10 cellular contexts compared by ENCODE assay signal in the genomic region with DNA sequence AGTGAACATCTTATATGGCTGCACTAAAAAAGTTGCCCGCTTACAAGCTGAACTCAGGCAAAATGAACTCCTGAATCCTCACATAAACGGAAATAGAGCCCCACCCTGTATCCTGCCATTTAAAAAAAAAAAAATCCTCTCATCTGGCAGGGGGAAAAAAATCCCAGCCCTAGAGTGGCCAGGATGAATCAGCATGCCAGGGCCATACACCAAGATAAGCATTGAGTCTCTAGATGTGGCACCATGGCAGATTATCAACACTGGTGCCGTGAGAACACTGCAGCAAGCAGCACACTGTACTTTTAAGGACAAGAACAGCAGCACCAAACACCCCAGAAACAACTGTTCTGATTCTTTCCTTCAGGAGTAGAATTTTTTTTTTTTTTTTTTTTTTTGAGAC.
A peak's percentile ranks its signal among the peaks of the same experiment; 100 is the strongest.
DNase-seq lines count a peak whose midpoint lies in the region; ATAC-seq, FAIRE-seq and TF ChIP-seq lines count a peak whose summit lies in the region.
"Had no signal": no experiment of that assay in that cellular context is flagged by ENCODE, and none has a peak within 500 bp of the region (broad histone marks: within the 10 kb centered on the region; RNA-seq: fewer than 3 reads in every experiment).

No MANE protein-coding gene starts in this region.

- TF ChIP-seq POLR2A in A549 (IDR thresholded peaks at IDR 0.05; ENCODE audit: low read length), result no peak

- H2AFZ ChIP-seq in Karpas-422 (ENCODE audit: low read length), result no peak overlapping the region
- H2AFZ ChIP-seq in MM.1S (ENCODE audit: low read length), result no peak overlapping the region

- 20% methylated on average over 3 of the region's 3 CpGs for WGBS in A549 (ENCODE audit: missing lambda C conversion rate)

- TF ChIP-seq CTCF in A549 (IDR thresholded peaks at IDR 0.05), result no peak
- no peak for TF ChIP-seq CTCF in lower lobe of right lung (IDR thresholded peaks at IDR 0.05)
- no peak for TF ChIP-seq CTCF in MM.1S (IDR thresholded peaks at IDR 0.05; ENCODE audit: low read length)

- TF ChIP-seq EP300 in A549 (IDR thresholded peaks at IDR 0.05), result no peak

- DNase-seq in A549 (ENCODE audit: low read depth in 1 of 2, low spot score in 1 of 2), result peak; percentile 35 to 78
- peak; percentile 40 for DNase-seq in Karpas-422
- peak; percentile 88 for DNase-seq in astrocyte of the hippocampus (ENCODE audit: low read depth, low spot score)
- no peak for DNase-seq in lower lobe of right lung
- DNase-seq in globus pallidus (ENCODE audit: low spot score), result no peak
- DNase-seq in putamen (ENCODE audit: low spot score), result no peak
- no peak for DNase-seq in MM.1S
- DNase-seq: DMS79 had no signal

- intact Hi-C loops in lower lobe of right lung (cut with DNase I), result no loop called here

- POLR2A ChIA-PET in A549 (lab: Yijun Ruan, JAX), result interaction anchor here (0.6 kb wide), 2 partner anchors 50 to 215 kb away, joined by 3 to 4 read pairs; no protein-coding TSS in a partner anchor

- H4K20me1 ChIP-seq in Karpas-422 (ENCODE audit: insufficient read depth, low read depth, low read length) (peaks cover 6% of the 10 kb centered on the region), MM.1S (ENCODE audit: insufficient read depth, low read length) (no peaks in the 10 kb centered on the region)

- peak; percentile 10 to 42; a peak in 3 of 6 replicates for ATAC-seq in A549
- peak in 1 of 2 donors; percentile 34 for ATAC-seq in lower lobe of right lung
- ATAC-seq in HG02970 (IDR thresholded peaks at IDR 0.05; ENCODE audit: low FRiP score, unreplicated experiment), result no peak

- H3K4me3 ChIP-seq in A549, result no peak overlapping the region
- no peak overlapping the region for H3K4me3 ChIP-seq in Karpas-422 (ENCODE audit: low read length)
- H3K4me3 ChIP-seq in lower lobe of right lung, result no peak overlapping the region
- H3K4me3 ChIP-seq in MM.1S (ENCODE audit: low read length), result no peak overlapping the region
- H3K4me3 ChIP-seq: HAP-1 had no signal

- peak overlapping the region; percentile 79 to 86 for H3K27ac ChIP-seq in A549
- peak overlapping the region; percentile 33 for H3K27ac ChIP-seq in Karpas-422 (ENCODE audit: low read length)
- H3K27ac ChIP-seq in lower lobe of right lung, result peak overlapping the region; percentile 68
- no peak overlapping the region for H3K27ac ChIP-seq in MM.1S (ENCODE audit: low read length)

- H3K79me2 ChIP-seq in Karpas-422 (ENCODE audit: low read length) (peaks cover 94% of the 10 kb centered on the region), MM.1S (ENCODE audit: low read length) (peaks cover 72% of the 10 kb centered on the region)

- H3K4me2 ChIP-seq in A549 (peak overlapping the region; percentile 73), Karpas-422 (ENCODE audit: low read depth, low read length, poor library complexity, severe bottlenecking) (no peak overlapping the region), MM.1S (ENCODE audit: low read depth, low read length) (no peak overlapping the region)

- H3K9me2 ChIP-seq in Karpas-422 (replicated peaks; ENCODE audit: insufficient read depth, low read length) (no peaks in the 10 kb centered on the region), MM.1S (replicated peaks; ENCODE audit: insufficient read depth, low read length) (no peaks in the 10 kb centered on the region)

- no peak overlapping the region for H3K9ac ChIP-seq in Karpas-422 (ENCODE audit: low read length)
- no peak overlapping the region for H3K9ac ChIP-seq in MM.1S (ENCODE audit: low read length)

- H3F3A ChIP-seq in MM.1S (ENCODE audit: insufficient read depth, low read length), result no peaks in the 10 kb centered on the region

- H3K4me1 ChIP-seq in A549 (peaks cover 96% of the 10 kb centered on the region), Karpas-422 (ENCODE audit: low read length) (peaks cover 67% of the 10 kb centered on the region), lower lobe of right lung (peaks cover 96% of the 10 kb centered on the region), MM.1S (ENCODE audit: low read length) (peaks cover 13% of the 10 kb centered on the region; the same call in 1 of the 2 replicates)

- H3K27me3 ChIP-seq in Karpas-422 (ENCODE audit: low read length) (no peaks in the 10 kb centered on the region), lower lobe of right lung (ENCODE audit: low read depth) (no peaks in the 10 kb centered on the region), MM.1S (replicated peaks; ENCODE audit: insufficient read depth, low read length) (no peaks in the 10 kb centered on the region)

- TF ChIP-seq RAD21 in A549 (conservative IDR thresholded peaks at IDR 0.05 in 1 of 2, IDR thresholded peaks at IDR 0.05 in 1 of 2), result no peak

- no peak for FAIRE-seq in A549 (lab: Jason Lieb, UNC)

- CTCF ChIA-PET in A549 (lab: Yijun Ruan, JAX), result interaction anchor here (1.2 to 11.7 kb wide), 2 partner anchors 15 to 17 kb away, joined by 3 to 112 read pairs; no protein-coding TSS in a partner anchor

- H3K36me3 ChIP-seq in Karpas-422 (ENCODE audit: insufficient read depth, low read length) (no peaks in the 10 kb centered on the region), lower lobe of right lung (no peaks in the 10 kb centered on the region), MM.1S (replicated peaks; ENCODE audit: insufficient read depth, low read length) (no peaks in the 10 kb centered on the region)
- H3K36me3 ChIP-seq: HAP-1 had no signal

- H3K9me3 ChIP-seq in A549 (no peaks in the 10 kb centered on the region), Karpas-422 (ENCODE audit: low read length) (no peaks in the 10 kb centered on the region), lower lobe of right lung (no peaks in the 10 kb centered on the region), MM.1S (replicated peaks; ENCODE audit: insufficient read depth, low read length) (no peaks in the 10 kb centered on the region)
- H3K9me3 ChIP-seq: HAP-1 had no signal

TF ChIP-seq in A549, 52 proteins besides CTCF, POLR2A, EP300 and RAD21 (continues in another document):
- TF ChIP-seq ESRRA (IDR thresholded peaks at IDR 0.05; ENCODE audit: borderline replicate concordance, low read length) (no peak), NR3C1 (IDR thresholded peaks at IDR 0.05) (no peak), HOXA7 (CRISPR knock-in tag; IDR thresholded peaks at IDR 0.05) (no peak), MYC (IDR thresholded peaks at IDR 0.05; ENCODE audit: borderline replicate concordance, low read length) (0 out of 2 replicates have a peak, but pooled peaks have one; percentile 45), NFE2L2 (conservative IDR thresholded peaks at IDR 0.05; ENCODE audit: low read length) (no peak), ZSCAN20 (CRISPR knock-in tag; IDR thresholded peaks at IDR 0.05) (no peak), RFX5 (IDR thresholded peaks at IDR 0.05) (no peak), JUNB (IDR thresholded peaks at IDR 0.05) (no peak), JUN (IDR thresholded peaks at IDR 0.05) (0 out of 5 replicates have a peak, but pooled peaks of 1 of the 2 experiments have one; percentile 40), HEYL (CRISPR knock-in tag; IDR thresholded peaks at IDR 0.05) (no peak), CHD4 (IDR thresholded peaks at IDR 0.05; ENCODE audit: borderline replicate concordance) (no peak), TP53 (CRISPR knock-in tag; IDR thresholded peaks at IDR 0.05) (no peak), CEBPB (IDR thresholded peaks at IDR 0.05) (no peak), RARB (CRISPR knock-in tag; IDR thresholded peaks at IDR 0.05) (no peak), MAFK (IDR thresholded peaks at IDR 0.05; ENCODE audit: partially characterized antibody) (peak; percentile 47), BHLHE40 (IDR thresholded peaks at IDR 0.05; ENCODE audit: low read depth, low read length) (no peak), FOSL2 (IDR thresholded peaks at IDR 0.05) (no peak), FOSL2 (CRISPR knock-in tag; IDR thresholded peaks at IDR 0.05) (peak; percentile 56), SREBF2 (IDR thresholded peaks at IDR 0.05) (no peak), ZC3H11A (IDR thresholded peaks at IDR 0.05) (no peak), CBX2 (IDR thresholded peaks at IDR 0.05; ENCODE audit: borderline replicate concordance, low read depth) (no peak)
- TF ChIP-seq, protein P1, sequence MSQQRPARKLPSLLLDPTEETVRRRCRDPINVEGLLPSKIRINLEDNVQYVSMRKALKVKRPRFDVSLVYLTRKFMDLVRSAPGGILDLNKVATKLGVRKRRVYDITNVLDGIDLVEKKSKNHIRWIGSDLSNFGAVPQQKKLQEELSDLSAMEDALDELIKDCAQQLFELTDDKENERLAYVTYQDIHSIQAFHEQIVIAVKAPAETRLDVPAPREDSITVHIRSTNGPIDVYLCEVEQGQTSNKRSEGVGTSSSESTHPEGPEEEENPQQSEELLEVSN (IDR thresholded peaks at IDR 0.05; ENCODE audit: borderline replicate concordance, low read depth), result no peak
- TF ChIP-seq, protein P2, sequence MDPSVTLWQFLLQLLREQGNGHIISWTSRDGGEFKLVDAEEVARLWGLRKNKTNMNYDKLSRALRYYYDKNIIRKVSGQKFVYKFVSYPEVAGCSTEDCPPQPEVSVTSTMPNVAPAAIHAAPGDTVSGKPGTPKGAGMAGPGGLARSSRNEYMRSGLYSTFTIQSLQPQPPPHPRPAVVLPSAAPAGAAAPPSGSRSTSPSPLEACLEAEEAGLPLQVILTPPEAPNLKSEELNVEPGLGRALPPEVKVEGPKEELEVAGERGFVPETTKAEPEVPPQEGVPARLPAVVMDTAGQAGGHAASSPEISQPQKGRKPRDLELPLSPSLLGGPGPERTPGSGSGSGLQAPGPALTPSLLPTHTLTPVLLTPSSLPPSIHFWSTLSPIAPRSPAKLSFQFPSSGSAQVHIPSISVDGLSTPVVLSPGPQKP (IDR thresholded peaks at IDR 0.05; ENCODE audit: low read depth, low read length), result no peak
- TF ChIP-seq, protein P3, sequence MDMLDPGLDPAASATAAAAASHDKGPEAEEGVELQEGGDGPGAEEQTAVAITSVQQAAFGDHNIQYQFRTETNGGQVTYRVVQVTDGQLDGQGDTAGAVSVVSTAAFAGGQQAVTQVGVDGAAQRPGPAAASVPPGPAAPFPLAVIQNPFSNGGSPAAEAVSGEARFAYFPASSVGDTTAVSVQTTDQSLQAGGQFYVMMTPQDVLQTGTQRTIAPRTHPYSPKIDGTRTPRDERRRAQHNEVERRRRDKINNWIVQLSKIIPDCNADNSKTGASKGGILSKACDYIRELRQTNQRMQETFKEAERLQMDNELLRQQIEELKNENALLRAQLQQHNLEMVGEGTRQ (IDR thresholded peaks at IDR 0.05), result no peak
- TF ChIP-seq, protein P4, sequence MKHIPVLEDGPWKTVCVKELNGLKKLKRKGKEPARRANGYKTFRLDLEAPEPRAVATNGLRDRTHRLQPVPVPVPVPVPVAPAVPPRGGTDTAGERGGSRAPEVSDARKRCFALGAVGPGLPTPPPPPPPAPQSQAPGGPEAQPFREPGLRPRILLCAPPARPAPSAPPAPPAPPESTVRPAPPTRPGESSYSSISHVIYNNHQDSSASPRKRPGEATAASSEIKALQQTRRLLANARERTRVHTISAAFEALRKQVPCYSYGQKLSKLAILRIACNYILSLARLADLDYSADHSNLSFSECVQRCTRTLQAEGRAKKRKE (CRISPR knock-in tag; IDR thresholded peaks at IDR 0.05; ENCODE audit: low read depth), result no peak

Comparison
In these comparisons a context has a peak if more than half of its experiments do, and no peak if none do; other contexts are left out.
1. DNase-seq: peak in A549 (2 of 2), Karpas-422 (single experiment) and astrocyte of the hippocampus (single experiment); none in lower lobe of right lung (single experiment), globus pallidus (single experiment), putamen (single experiment) and MM.1S (single experiment).